ENCODE assay signal across 8 cellular contexts in genomic region chr9:127971357-127972315, GRCh38. TPM values are rescaled to one million over a fixed set of nuclear protein-coding genes. Genes with fewer than 3 reads are reported as not detected.
DNase-seq lines count a peak whose midpoint lies in the region; ATAC-seq and TF ChIP-seq lines count a peak whose summit lies in the region.

No MANE protein-coding gene starts in this region.

- H3K4me2 ChIP-seq in hepatocyte, result peak overlapping the region; percentile 92

- H3K27ac Mint-ChIP-seq in WTC11, result peak overlapping the region; percentile 88
- H3K27ac Mint-ChIP-seq in stimulated activated naive B cell treated with anti-CD40 and anti-IgM and Interleukin-4, amounts not matched to agents 10 μg/mL and 1 μg/mL and 100 μg/mL, for 72 hours, result peak overlapping the region; percentile 95

- H3K4me1 ChIP-seq in hepatocyte (ENCODE audit: insufficient read depth), result peaks cover 100% of the 10 kb centered on the region

- H3K36me3 Mint-ChIP-seq in WTC11, result no peaks in the 10 kb centered on the region; the same call in 1 of the 2 replicates
- H3K36me3 Mint-ChIP-seq in stimulated activated naive B cell treated with anti-CD40 and anti-IgM and Interleukin-4, amounts not matched to agents 10 μg/mL and 1 μg/mL and 100 μg/mL, for 72 hours, result peaks cover 10 to 31% of the 10 kb centered on the region in 2 donors

- H2AFZ ChIP-seq in hepatocyte, result no peak overlapping the region

- CTCF ChIA-PET in WTC11 (lab: Charles Lee), result interaction anchor here (1.1 to 14.8 kb wide), 7 partner anchors 9 to 153 kb away, joined by 3 to 156 read pairs (median 6); no protein-coding TSS in a partner anchor

- H3K4me1 Mint-ChIP-seq in WTC11, result peaks cover 79% of the 10 kb centered on the region
- H3K4me1 Mint-ChIP-seq in stimulated activated naive B cell treated with anti-CD40 and anti-IgM and Interleukin-4, amounts not matched to agents 10 μg/mL and 1 μg/mL and 100 μg/mL, for 72 hours, result peaks cover 90 to 99% of the 10 kb centered on the region in 2 donors

- POLR2A ChIA-PET in WTC11 (lab: Charles Lee), result interaction anchor here (0.6 kb wide), 1 partner anchor 66 kb away, joined by 4 read pairs; no protein-coding TSS in a partner anchor

- no peaks in the 10 kb centered on the region for H3K9me2 ChIP-seq in hepatocyte (replicated peaks; ENCODE audit: insufficient read depth)

- ATAC-seq in WTC11 (peak; percentile 63), HG03045 (IDR thresholded peaks at IDR 0.05; ENCODE audit: unreplicated experiment) (no peak), GM21529 (IDR thresholded peaks at IDR 0.05; ENCODE audit: unreplicated experiment) (no peak)
- peak; percentile 23 to 30 for ATAC-seq in stimulated activated naive B cell treated with anti-CD40 and anti-IgM and Interleukin-4, amounts not matched to agents 10 μg/mL and 1 μg/mL and 100 μg/mL, for 72 hours (replicated peaks)

- H4K20me1 ChIP-seq in hepatocyte (ENCODE audit: insufficient read depth, poor library complexity, severe bottlenecking), result peaks cover 75% of the 10 kb centered on the region

- peak overlapping the region; percentile 97 for H3K27ac ChIP-seq in hepatocyte

- H3K36me3 ChIP-seq in hepatocyte (replicated peaks; ENCODE audit: insufficient read depth, low read depth), result no peaks in the 10 kb centered on the region

- H3K4me3 ChIP-seq in hepatocyte, result no peak overlapping the region

- DNase-seq in activated gamma-delta T cell treated with Interleukin-2 at 50 U/mL for 16 hours (peak; percentile 46), activated gamma-delta T cell (lab: John Stamatoyannopoulos, UW) (no peak), WTC11 (ENCODE audit: low spot score) (no peak), hepatocyte (ENCODE audit: low spot score) (peak; percentile 30), dermis blood vessel endothelial cell (no peak)
- DNase-seq in stimulated activated naive B cell treated with anti-CD40 and anti-IgM and Interleukin-4, amounts not matched to agents 10 μg/mL and 1 μg/mL and 100 μg/mL, for 72 hours, result no peak

- TF ChIP-seq CTCF in WTC11 (IDR thresholded peaks at IDR 0.05), result no peak
- TF ChIP-seq CTCF in hepatocyte (IDR thresholded peaks at IDR 0.05; ENCODE audit: poor library complexity), result no peak

- peak overlapping the region; percentile 16; the same call in 1 of the 2 replicates for H3K4me3 Mint-ChIP-seq in WTC11
- H3K4me3 Mint-ChIP-seq in stimulated activated naive B cell treated with anti-CD40 and anti-IgM and Interleukin-4, amounts not matched to agents 10 μg/mL and 1 μg/mL and 100 μg/mL, for 72 hours, result peak overlapping the region; percentile 69 to 77

- H3K9me3 Mint-ChIP-seq in WTC11, result no peaks in the 10 kb centered on the region
- no peaks in the 10 kb centered on the region for H3K9me3 Mint-ChIP-seq in stimulated activated naive B cell treated with anti-CD40 and anti-IgM and Interleukin-4, amounts not matched to agents 10 μg/mL and 1 μg/mL and 100 μg/mL, for 72 hours

- WGBS in hepatocyte (ENCODE audit: low lambda C conversion rate, missing lambda C conversion rate), result 55% methylated on average over 20 of the region's 22 CpGs

- H3K79me2 ChIP-seq in hepatocyte, result peaks cover 100% of the 10 kb centered on the region

- no peaks in the 10 kb centered on the region for H3K9me3 ChIP-seq in hepatocyte (ENCODE audit: low read depth)

- no peaks in the 10 kb centered on the region for H3K27me3 Mint-ChIP-seq in WTC11 (ENCODE audit: low read depth)
- H3K27me3 Mint-ChIP-seq in stimulated activated naive B cell treated with anti-CD40 and anti-IgM and Interleukin-4, amounts not matched to agents 10 μg/mL and 1 μg/mL and 100 μg/mL, for 72 hours, result no peaks in the 10 kb centered on the region

- no peaks in the 10 kb centered on the region for H3K27me3 ChIP-seq in hepatocyte

TF ChIP-seq in WTC11, 78 proteins besides CTCF, POLR2A, EP300 and RAD21:
- TF ChIP-seq, protein P1, sequence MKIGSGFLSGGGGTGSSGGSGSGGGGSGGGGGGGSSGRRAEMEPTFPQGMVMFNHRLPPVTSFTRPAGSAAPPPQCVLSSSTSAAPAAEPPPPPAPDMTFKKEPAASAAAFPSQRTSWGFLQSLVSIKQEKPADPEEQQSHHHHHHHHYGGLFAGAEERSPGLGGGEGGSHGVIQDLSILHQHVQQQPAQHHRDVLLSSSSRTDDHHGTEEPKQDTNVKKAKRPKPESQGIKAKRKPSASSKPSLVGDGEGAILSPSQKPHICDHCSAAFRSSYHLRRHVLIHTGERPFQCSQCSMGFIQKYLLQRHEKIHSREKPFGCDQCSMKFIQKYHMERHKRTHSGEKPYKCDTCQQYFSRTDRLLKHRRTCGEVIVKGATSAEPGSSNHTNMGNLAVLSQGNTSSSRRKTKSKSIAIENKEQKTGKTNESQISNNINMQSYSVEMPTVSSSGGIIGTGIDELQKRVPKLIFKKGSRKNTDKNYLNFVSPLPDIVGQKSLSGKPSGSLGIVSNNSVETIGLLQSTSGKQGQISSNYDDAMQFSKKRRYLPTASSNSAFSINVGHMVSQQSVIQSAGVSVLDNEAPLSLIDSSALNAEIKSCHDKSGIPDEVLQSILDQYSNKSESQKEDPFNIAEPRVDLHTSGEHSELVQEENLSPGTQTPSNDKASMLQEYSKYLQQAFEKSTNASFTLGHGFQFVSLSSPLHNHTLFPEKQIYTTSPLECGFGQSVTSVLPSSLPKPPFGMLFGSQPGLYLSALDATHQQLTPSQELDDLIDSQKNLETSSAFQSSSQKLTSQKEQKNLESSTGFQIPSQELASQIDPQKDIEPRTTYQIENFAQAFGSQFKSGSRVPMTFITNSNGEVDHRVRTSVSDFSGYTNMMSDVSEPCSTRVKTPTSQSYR (CRISPR knock-in tag; IDR thresholded peaks at IDR 0.05), result 0 out of 2 replicates have a peak, but pooled peaks have one; percentile 32
- TF ChIP-seq ZSCAN18 (CRISPR knock-in tag; IDR thresholded peaks at IDR 0.05) (no peak), ZNF317 (CRISPR knock-in tag; IDR thresholded peaks at IDR 0.05; ENCODE audit: borderline replicate concordance, low read depth) (peak; percentile 67; the same call in 1 of the 2 replicates), NR3C1 (CRISPR knock-in tag; conservative IDR thresholded peaks at IDR 0.05; ENCODE audit: low read depth) (no peak)

RNA-seq across cellular contexts. Expression of gene EEIG1, which starts 9.2 kb away (rescaled TPM):
- total RNA-seq in WTC11 (2021), result 42.2 to 66.4 TPM (median 51.3 TPM) in 3 replicates
- total RNA-seq in hepatocyte, result 38.1 and 47.9 TPM in 2 replicates
- polyA plus RNA-seq in hepatocyte, result 43.6 and 44.1 TPM in 2 replicates
- total RNA-seq in dermis blood vessel endothelial cell, result 8.3 and 34.4 TPM in 2 replicates

RNA-seq across cellular contexts. Expression of gene DPM2, which starts 34.0 kb away (rescaled TPM):
- total RNA-seq in WTC11 (2021) (53.3 to 58.2 TPM (median 56.1 TPM) in 3 replicates), hepatocyte (19.2 and 22.4 TPM in 2 replicates), dermis blood vessel endothelial cell (8.5 and 9.9 TPM in 2 replicates)
- 57.1 and 61.9 TPM in 2 replicates for polyA plus RNA-seq in hepatocyte

RNA-seq across cellular contexts. Expression of gene PIP5KL1, which starts 41.1 kb away (rescaled TPM):
- total RNA-seq in WTC11 (2021) (15.8 to 20.2 TPM (median 16.8 TPM) in 3 replicates), hepatocyte (1.6 and 3.7 TPM in 2 replicates), dermis blood vessel endothelial cell (0.51 and 0.70 TPM in 2 replicates)
- polyA plus RNA-seq in hepatocyte, result 1.4 and 2.5 TPM in 2 replicates

RNA-seq across cellular contexts. Expression of gene ST6GALNAC4, which starts 54.8 kb away (rescaled TPM):
- total RNA-seq in WTC11 (2021), result 25.1 to 25.7 TPM (median 25.4 TPM) in 3 replicates
- total RNA-seq in hepatocyte, result 13.2 and 14.6 TPM in 2 replicates
- polyA plus RNA-seq in hepatocyte, result 14.3 and 15.2 TPM in 2 replicates
- total RNA-seq in dermis blood vessel endothelial cell, result 50.0 and 98.0 TPM in 2 replicates

Comparison
In these comparisons a context has a peak if more than half of its experiments do, and no peak if none do; other contexts are left out.
1. DNase-seq: peak in activated gamma-delta T cell treated with Interleukin-2 at 50 U/mL for 16 hours (single experiment) and hepatocyte (single experiment); none in activated gamma-delta T cell (single experiment), WTC11 (single experiment), stimulated activated naive B cell treated with anti-CD40 and anti-IgM and Interleukin-4, amounts not matched to agents 10 μg/mL and 1 μg/mL and 100 μg/mL, for 72 hours (single experiment) and dermis blood vessel endothelial cell (single experiment).
2. ATAC-seq: peak in WTC11 (single experiment) and stimulated activated naive B cell treated with anti-CD40 and anti-IgM and Interleukin-4, amounts not matched to agents 10 μg/mL and 1 μg/mL and 100 μg/mL, for 72 hours (2 of 2); none in HG03045 (single experiment) and GM21529 (single experiment).